Comparison of ENCODE assay signal across 3 cellular contexts in the genomic region with DNA sequence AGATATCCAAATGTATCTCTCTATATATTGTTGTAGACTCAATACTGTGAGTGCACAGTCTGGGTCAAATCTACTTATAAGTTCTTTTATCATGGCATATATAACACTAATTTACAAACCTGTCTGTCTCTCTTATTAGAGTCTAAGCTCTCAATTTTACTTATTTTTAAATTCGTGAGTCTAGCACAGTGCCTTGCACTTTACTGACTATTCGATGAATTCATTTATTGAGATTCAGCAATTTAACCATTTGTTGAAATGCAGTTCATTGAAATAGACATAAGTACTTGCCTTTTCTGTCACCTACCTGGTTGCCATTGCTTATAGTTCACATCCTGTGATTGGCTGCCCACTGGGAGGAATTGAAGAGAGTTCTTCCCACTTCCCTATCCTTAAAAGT.
TF ChIP-seq lines count a peak whose summit lies in the region.

No MANE protein-coding gene starts in this region.

TF ChIP-seq in HepG2, 621 proteins besides CTCF, POLR2A, EP300 and RAD21:
- TF ChIP-seq ZNF772 (CRISPR knock-in tag; IDR thresholded peaks at IDR 0.05) (no peak), ZNF3 (CRISPR knock-in tag; IDR thresholded peaks at IDR 0.05) (peak; percentile 90)
TF ChIP-seq in HepG2: peak in this region for 1.

TF ChIP-seq in K562, 482 proteins besides CTCF, POLR2A, EP300 and RAD21:
- peak; percentile 69 for TF ChIP-seq RBM25 (IDR thresholded peaks at IDR 0.05; ENCODE audit: low read depth, low read length, severe bottlenecking)
- peak; percentile 98 for TF ChIP-seq ZNF3 (CRISPR knock-in tag; IDR thresholded peaks at IDR 0.05)
- TF ChIP-seq CBX5 (IDR thresholded peaks at IDR 0.05; ENCODE audit: borderline replicate concordance, low read depth): no peak

TF ChIP-seq in neural cell, 6 proteins besides CTCF, POLR2A, EP300 and RAD21:
- no peak for TF ChIP-seq REST (IDR thresholded peaks at IDR 0.05; ENCODE audit: borderline replicate concordance)
- TF ChIP-seq POLR2AphosphoS5 (IDR thresholded peaks at IDR 0.05): no peak
- no peak for TF ChIP-seq TAF1 (IDR thresholded peaks at IDR 0.05; ENCODE audit: low read depth)
- TF ChIP-seq MXI1 (conservative IDR thresholded peaks at IDR 0.05; ENCODE audit: poor library complexity, severe bottlenecking): peak; percentile 16
- no peak for TF ChIP-seq SMC3 (conservative IDR thresholded peaks at IDR 0.05; ENCODE audit: poor library complexity)
- TF ChIP-seq EZH2 (IDR thresholded peaks at IDR 0.05; ENCODE audit: borderline replicate concordance, insufficient read depth, low read length, poor library complexity, severe bottlenecking): no peak
